14 cellular contexts compared by ENCODE assay signal in the genomic region with DNA sequence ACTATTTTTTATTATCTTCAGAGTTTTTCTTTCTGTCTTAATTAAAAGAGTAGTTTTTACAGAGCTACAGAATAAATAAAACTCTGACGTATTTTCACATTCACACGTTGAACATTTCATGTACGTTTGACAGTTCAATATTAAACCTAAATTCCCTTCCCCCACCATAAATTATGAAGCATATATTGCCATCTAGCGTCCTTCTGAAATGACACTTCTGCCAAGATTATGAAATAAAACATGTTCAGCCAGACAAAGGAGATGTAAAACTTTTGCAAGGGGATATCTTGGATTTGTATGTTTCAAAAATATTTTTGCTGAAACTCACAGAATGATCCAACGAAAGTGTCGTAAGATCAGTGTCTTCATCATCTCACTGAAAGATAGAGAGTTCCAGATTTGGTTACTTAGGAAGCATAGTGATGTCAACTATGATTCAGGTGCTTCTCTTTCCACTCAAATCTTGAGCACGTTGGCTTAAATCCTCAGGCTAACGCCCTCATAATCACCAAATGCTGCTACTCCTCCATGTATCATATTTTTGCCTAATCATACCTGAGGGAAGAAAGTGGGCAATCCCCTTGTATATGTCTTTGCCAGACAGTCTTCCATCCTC.
DNase-seq lines count a peak whose midpoint lies in the region; ATAC-seq and TF ChIP-seq lines count a peak whose summit lies in the region.
"Had no signal": no experiment of that assay in that cellular context is flagged by ENCODE, and none has a peak within 500 bp of the region (broad histone marks: within the 10 kb centered on the region; RNA-seq: fewer than 3 reads in every experiment).

No MANE protein-coding gene starts in this region.

- H3K9ac ChIP-seq in HCT116 (ENCODE audit: low read length) (no peak overlapping the region), OCI-LY3 (ENCODE audit: low read length) (peak overlapping the region; percentile 46; the same call in 1 of the 2 replicates)

- TF ChIP-seq CTCF in AG04450 (IDR thresholded peaks at IDR 0.05; ENCODE audit: low read depth, low read length) = 0 out of 2 replicates have a peak, but pooled peaks have one; percentile 19
- TF ChIP-seq CTCF in HCT116 (IDR thresholded peaks at IDR 0.05 in 2 of 3, conservative IDR thresholded peaks at IDR 0.05 in 1 of 3; ENCODE audit: borderline replicate concordance in 1 of 3, insufficient read depth in 1 of 3, low read depth in 2 of 3, low read length in 2 of 3) = peak in 1 of 3 experiments; percentile 29; a peak in 1 of 6 replicates
- TF ChIP-seq CTCF in OCI-LY3 (IDR thresholded peaks at IDR 0.05; ENCODE audit: low read depth, low read length) = peak; percentile 68
- peak; percentile 21 for TF ChIP-seq CTCF in fibroblast of mammary gland (conservative IDR thresholded peaks at IDR 0.05; ENCODE audit: control insufficient read depth, insufficient read depth, low read depth, low read length)

- H2AFZ ChIP-seq in HCT116 (ENCODE audit: low read depth, low read length, poor library complexity, severe bottlenecking) = no peak overlapping the region
- H2AFZ ChIP-seq in OCI-LY3 (ENCODE audit: low read depth, low read length) = peak overlapping the region; percentile 83; the same call in 1 of the 2 replicates

- POLR2A ChIA-PET in AG04450 (lab: Yijun Ruan, JAX) (no interaction called here), HCT116 (lab: Charles Lee) (no interaction called here)

- H3K4me3 ChIP-seq in AG04450 (ENCODE audit: low read depth, low read length) (no peak overlapping the region), HCT116 (replicated peaks in 1 of 2; ENCODE audit: low read depth in 1 of 2, low read length in 2 of 2) (no peak overlapping the region), OCI-LY3 (ENCODE audit: low read length) (peak overlapping the region; percentile 42), fibroblast of mammary gland (ENCODE audit: control insufficient read depth, low read depth, low read length) (no peak overlapping the region)
- H3K4me3 ChIP-seq: MG63 had no signal

- no peak overlapping the region for H3K4me2 ChIP-seq in HCT116 (ENCODE audit: low read length)
- peak overlapping the region; percentile 65 for H3K4me2 ChIP-seq in OCI-LY3 (ENCODE audit: low read length)

- no peak for TF ChIP-seq POLR2A in HCT116 (IDR thresholded peaks at IDR 0.05; ENCODE audit: borderline replicate concordance, extremely low read depth, insufficient read depth, insufficient read length)

- ATAC-seq in HCT116 (no peak), GM19035 (IDR thresholded peaks at IDR 0.05; ENCODE audit: unreplicated experiment) (no peak), GM21786 (IDR thresholded peaks at IDR 0.05; ENCODE audit: unreplicated experiment) (no peak), HG03442 (IDR thresholded peaks at IDR 0.05; ENCODE audit: unreplicated experiment) (no peak)
- ATAC-seq: Right ventricle myocardium inferior had no signal

- H3K36me3 ChIP-seq in HCT116 (ENCODE audit: control insufficient read depth in 1 of 2, insufficient read depth in 2 of 2, low read length in 2 of 2) (no peaks in the 10 kb centered on the region), OCI-LY3 (replicated peaks; ENCODE audit: low read depth, low read length) (no peaks in the 10 kb centered on the region)
- H3K36me3 ChIP-seq: MG63 had no signal

- H3K27me3 ChIP-seq in AG04450 (ENCODE audit: control insufficient read depth, insufficient read depth, low read length) (no peaks in the 10 kb centered on the region), HCT116 (ENCODE audit: insufficient read depth, low read length) (no peaks in the 10 kb centered on the region), OCI-LY3 (ENCODE audit: low read depth, low read length) (no peaks in the 10 kb centered on the region)
- H3K27me3 ChIP-seq: MG63 had no signal

- CTCF ChIA-PET in AG04450 (lab: Charles Lee) (no interaction called here), HCT116 (lab: Charles Lee) (no interaction called here)

- H3K79me2 ChIP-seq in HCT116 (ENCODE audit: insufficient read depth, low read length) = no peaks in the 10 kb centered on the region
- no peaks in the 10 kb centered on the region for H3K79me2 ChIP-seq in OCI-LY3 (ENCODE audit: low read length)

- H3K9me3 ChIP-seq in AG04450 (ENCODE audit: control insufficient read depth, insufficient read depth, low read length) = no peaks in the 10 kb centered on the region
- H3K9me3 ChIP-seq in HCT116 (ENCODE audit: control insufficient read depth in 1 of 2, insufficient read depth in 1 of 2, low read depth in 1 of 2, low read length in 2 of 2) = peaks cover 12 to 29% of the 10 kb centered on the region in 2 experiments; a peak in 3 of 4 replicates
- no peaks in the 10 kb centered on the region for H3K9me3 ChIP-seq in OCI-LY3 (ENCODE audit: insufficient read depth, low read length)
- H3K9me3 ChIP-seq: MG63 had no signal

- H3K4me1 ChIP-seq in HCT116 (ENCODE audit: control insufficient read depth in 1 of 2, insufficient read depth in 2 of 2, low read length in 2 of 2) (no peaks in the 10 kb centered on the region), OCI-LY3 (ENCODE audit: low read length) (peaks cover 27% of the 10 kb centered on the region)

- intact Hi-C loops in HCT116 (cut with micrococcal nuclease) = no loop called here

- no peak overlapping the region for H3K27ac ChIP-seq in AG04450 (ENCODE audit: low read depth, low read length)
- H3K27ac ChIP-seq in HCT116 (ENCODE audit: low read depth, low read length) = no peak overlapping the region
- H3K27ac ChIP-seq in OCI-LY3 (ENCODE audit: low read length) = no peak overlapping the region

- H4K20me1 ChIP-seq in HCT116 (ENCODE audit: insufficient read depth) (no peaks in the 10 kb centered on the region), OCI-LY3 (ENCODE audit: insufficient read depth, low read length) (no peaks in the 10 kb centered on the region)

- DNase-seq in AG04450 (ENCODE audit: low read depth, low spot score) (no peak), HCT116 (ENCODE audit: low read depth, low spot score) (no peak), fibroblast of mammary gland (ENCODE audit: low read depth) (peak; percentile 12)
- no peak for DNase-seq in stimulated activated CD4-positive, alpha-beta T cell treated with anti-CD3 and anti-CD28 coated beads, Interleukin-12 subunit alpha, Interleukin-12 subunit beta, amount 100 ng/mL, for 4 hours
- DNase-seq: MG63; NCI-H446; retina; stimulated activated CD4-positive, alpha-beta T cell treated with anti-CD3 and anti-CD28 coated beads, Interleukin-4, amount 100 ng/mL, for 4 hours; stimulated activated naive CD4-positive, alpha-beta T cell had no signal

- H3K9me2 ChIP-seq in HCT116 (ENCODE audit: insufficient read depth) = no peaks in the 10 kb centered on the region

- RAD21 ChIA-PET in HCT116 (lab: Charles Lee; ENCODE audit: low non-redundant PET in 1 of 2, low total read pairs in 2 of 2, uncharacterized antibody in 2 of 2, unreplicated experiment in 2 of 2) = no interaction called here

- peak; percentile 6; the same call in 1 of the 2 replicates for TF ChIP-seq RAD21 in HCT116 (IDR thresholded peaks at IDR 0.05; ENCODE audit: low read depth)

- no TSS peak for BruUV-seq in HCT116 (replicated peaks; lab: Mats Ljungman, UMichigan)

TF ChIP-seq in HCT116, 20 proteins besides CTCF, POLR2A, EP300 and RAD21:
- TF ChIP-seq EZH2phosphoT487 (IDR thresholded peaks at IDR 0.05; ENCODE audit: borderline replicate concordance) (no peak), POLR2AphosphoS5 (IDR thresholded peaks at IDR 0.05; ENCODE audit: low read depth, low read length) (no peak), ATF3 (IDR thresholded peaks at IDR 0.05) (no peak), SRF (IDR thresholded peaks at IDR 0.05; ENCODE audit: low read depth) (no peak), CEBPB (IDR thresholded peaks at IDR 0.05; ENCODE audit: low read depth) (no peak), SIN3A (IDR thresholded peaks at IDR 0.05; ENCODE audit: low read depth) (no peak), EGR1 (IDR thresholded peaks at IDR 0.05; ENCODE audit: low read depth) (no peak), ZFX (IDR thresholded peaks at IDR 0.05) (no peak), ZNF274 (IDR thresholded peaks at IDR 0.05; ENCODE audit: low read depth, low read length) (no peak), YY1 (IDR thresholded peaks at IDR 0.05; ENCODE audit: extremely low read depth, insufficient replicate concordance, low read depth, low read length) (no peak)
- TF ChIP-seq, protein P1, sequence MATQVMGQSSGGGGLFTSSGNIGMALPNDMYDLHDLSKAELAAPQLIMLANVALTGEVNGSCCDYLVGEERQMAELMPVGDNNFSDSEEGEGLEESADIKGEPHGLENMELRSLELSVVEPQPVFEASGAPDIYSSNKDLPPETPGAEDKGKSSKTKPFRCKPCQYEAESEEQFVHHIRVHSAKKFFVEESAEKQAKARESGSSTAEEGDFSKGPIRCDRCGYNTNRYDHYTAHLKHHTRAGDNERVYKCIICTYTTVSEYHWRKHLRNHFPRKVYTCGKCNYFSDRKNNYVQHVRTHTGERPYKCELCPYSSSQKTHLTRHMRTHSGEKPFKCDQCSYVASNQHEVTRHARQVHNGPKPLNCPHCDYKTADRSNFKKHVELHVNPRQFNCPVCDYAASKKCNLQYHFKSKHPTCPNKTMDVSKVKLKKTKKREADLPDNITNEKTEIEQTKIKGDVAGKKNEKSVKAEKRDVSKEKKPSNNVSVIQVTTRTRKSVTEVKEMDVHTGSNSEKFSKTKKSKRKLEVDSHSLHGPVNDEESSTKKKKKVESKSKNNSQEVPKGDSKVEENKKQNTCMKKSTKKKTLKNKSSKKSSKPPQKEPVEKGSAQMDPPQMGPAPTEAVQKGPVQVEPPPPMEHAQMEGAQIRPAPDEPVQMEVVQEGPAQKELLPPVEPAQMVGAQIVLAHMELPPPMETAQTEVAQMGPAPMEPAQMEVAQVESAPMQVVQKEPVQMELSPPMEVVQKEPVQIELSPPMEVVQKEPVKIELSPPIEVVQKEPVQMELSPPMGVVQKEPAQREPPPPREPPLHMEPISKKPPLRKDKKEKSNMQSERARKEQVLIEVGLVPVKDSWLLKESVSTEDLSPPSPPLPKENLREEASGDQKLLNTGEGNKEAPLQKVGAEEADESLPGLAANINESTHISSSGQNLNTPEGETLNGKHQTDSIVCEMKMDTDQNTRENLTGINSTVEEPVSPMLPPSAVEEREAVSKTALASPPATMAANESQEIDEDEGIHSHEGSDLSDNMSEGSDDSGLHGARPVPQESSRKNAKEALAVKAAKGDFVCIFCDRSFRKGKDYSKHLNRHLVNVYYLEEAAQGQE (IDR thresholded peaks at IDR 0.05; ENCODE audit: low read depth) = no peak
